ENCODE assay signal across 10 cellular contexts in genomic region chr1:206551985-206552325, GRCh38. TPM values are rescaled to one million over a fixed set of nuclear protein-coding genes. Genes with fewer than 3 reads are reported as not detected.
DNase-seq lines count a peak whose midpoint lies in the region; ATAC-seq and TF ChIP-seq lines count a peak whose summit lies in the region.
"Had no signal": no experiment of that assay in that cellular context is flagged by ENCODE, and none has a peak within 500 bp of the region (broad histone marks: within the 10 kb centered on the region; RNA-seq: fewer than 3 reads in every experiment).

No MANE protein-coding gene starts in this region.

- DNase-seq in CD1c-positive myeloid dendritic cell (ENCODE audit: extremely low spot score) = peak; percentile 49
- peak; percentile 73 to 78 for DNase-seq in activated CD4-positive, alpha-beta T cell treated with anti-CD3 and anti-CD28 coated beads for 4 hours
- DNase-seq in activated naive CD4-positive, alpha-beta T cell treated with anti-CD3 and anti-CD28 coated beads for 36 hours = peak; percentile 93
- DNase-seq in stimulated activated CD4-positive, alpha-beta T cell treated with anti-CD3 and anti-CD28 coated beads, Interleukin-1b, Interleukin-23, amount 100 ng/mL, for 48 hours = peak; percentile 88
- DNase-seq in esophagus muscularis mucosa (ENCODE audit: extremely low spot score) = no peak
- DNase-seq in dedifferentiated amniotic fluid mesenchymal stem cell (ENCODE audit: extremely low spot score) = no peak
- DNase-seq in NCI-H2107 treated with DMSO at 0.1 percent for 48 hours (lab: John Stamatoyannopoulos, UW; ENCODE audit: unreplicated experiment) = no peak
- DNase-seq: RPMI8226 had no signal

- no peaks in the 10 kb centered on the region for H3K27me3 Mint-ChIP-seq in activated naive CD4-positive, alpha-beta T cell treated with anti-CD3 and anti-CD28 coated beads for 36 hours (ENCODE audit: low read depth)

- CTCF ChIA-PET in activated naive CD4-positive, alpha-beta T cell treated with anti-CD3 and anti-CD28 coated beads for 36 hours (lab: Charles Lee) = interaction anchor here (1.0 to 21.2 kb wide), 10 partner anchors 8 to 360 kb away, joined by 3 to 511 read pairs (median 4); no protein-coding TSS in a partner anchor

- no peak for TF ChIP-seq POLR2A in esophagus muscularis mucosa (IDR thresholded peaks at IDR 0.05; ENCODE audit: low read depth)

- no peak overlapping the region for H3K4me3 ChIP-seq in esophagus muscularis mucosa

- no peak for ATAC-seq in GM19035 (IDR thresholded peaks at IDR 0.05; ENCODE audit: unreplicated experiment)

- WGBS in esophagus muscularis mucosa = 89% methylated on average over 3 of the region's 3 CpGs

- H3K36me3 ChIP-seq in esophagus muscularis mucosa = no peaks in the 10 kb centered on the region

- no peaks in the 10 kb centered on the region for H3K27me3 ChIP-seq in esophagus muscularis mucosa

- H3K9me3 Mint-ChIP-seq in activated naive CD4-positive, alpha-beta T cell treated with anti-CD3 and anti-CD28 coated beads for 36 hours = no peaks in the 10 kb centered on the region
- H3K9me3 Mint-ChIP-seq: neural crest cell had no signal

- H3K27ac Mint-ChIP-seq in activated naive CD4-positive, alpha-beta T cell treated with anti-CD3 and anti-CD28 coated beads for 36 hours = peak overlapping the region; percentile 93

- H3K4me3 Mint-ChIP-seq in activated naive CD4-positive, alpha-beta T cell treated with anti-CD3 and anti-CD28 coated beads for 36 hours = peak overlapping the region; percentile 79
- H3K4me3 Mint-ChIP-seq: neural crest cell had no signal

- H3K4me1 Mint-ChIP-seq in activated naive CD4-positive, alpha-beta T cell treated with anti-CD3 and anti-CD28 coated beads for 36 hours (ENCODE audit: low read depth) = peaks cover 53% of the 10 kb centered on the region

- H3K27ac ChIP-seq in esophagus muscularis mucosa (replicated peaks in 1 of 4) = no peak overlapping the region

- TF ChIP-seq EP300 in esophagus muscularis mucosa (IDR thresholded peaks at IDR 0.05) = no peak

- intact Hi-C loops in activated naive CD4-positive, alpha-beta T cell treated with anti-CD3 and anti-CD28 coated beads for 36 hours (cut with micrococcal nuclease) = loop anchor here (1.0 kb wide), 1 partner anchor 31 kb away; no protein-coding TSS in a partner anchor
- intact Hi-C loops in esophagus muscularis mucosa (cut with DNase I) = no loop called here

- no peak for TF ChIP-seq CTCF in esophagus muscularis mucosa (IDR thresholded peaks at IDR 0.05)

- peaks cover 19 to 37% (median 30%) of the 10 kb centered on the region in 4 donors for H3K4me1 ChIP-seq in esophagus muscularis mucosa

- no peaks in the 10 kb centered on the region for H3K9me3 ChIP-seq in esophagus muscularis mucosa

- H3K36me3 Mint-ChIP-seq in activated naive CD4-positive, alpha-beta T cell treated with anti-CD3 and anti-CD28 coated beads for 36 hours (ENCODE audit: low read depth) = peaks cover under 1% of the 10 kb centered on the region

RNA-seq across cellular contexts. Expression of gene RASSF5, which starts 44.6 kb away (rescaled TPM):
- 100 to 1,000 TPM; 257 to 258 TPM for total RNA-seq in activated naive CD4-positive, alpha-beta T cell treated with anti-CD3 and anti-CD28 coated beads for 36 hours
- total RNA-seq in esophagus muscularis mucosa = 10 to 100 TPM in 3 of 4 donors, 1 to 10 TPM in 1; 6.6 to 23.0 (median 10.5) TPM

Comparison
In these comparisons a context has a peak if more than half of its experiments do, and no peak if none do; other contexts are left out.
1. DNase-seq: peak in CD1c-positive myeloid dendritic cell (single experiment), activated CD4-positive, alpha-beta T cell treated with anti-CD3 and anti-CD28 coated beads for 4 hours (2 of 2), activated naive CD4-positive, alpha-beta T cell treated with anti-CD3 and anti-CD28 coated beads for 36 hours (single experiment) and stimulated activated CD4-positive, alpha-beta T cell treated with anti-CD3 and anti-CD28 coated beads, Interleukin-1b, Interleukin-23, amount 100 ng/mL, for 48 hours (single experiment); none in esophagus muscularis mucosa (single experiment), dedifferentiated amniotic fluid mesenchymal stem cell (single experiment) and NCI-H2107 treated with DMSO at 0.1 percent for 48 hours (single experiment).
2. RNA of gene RASSF5, which starts 44.6 kb away (total RNA-seq): 257 to 258 TPM in activated naive CD4-positive, alpha-beta T cell treated with anti-CD3 and anti-CD28 coated beads for 36 hours; 6.6 to 23.0 TPM in esophagus muscularis mucosa; every median in the first group is over 10 times any median in the second.